13 cellular contexts compared by ENCODE assay signal in the genomic region with DNA sequence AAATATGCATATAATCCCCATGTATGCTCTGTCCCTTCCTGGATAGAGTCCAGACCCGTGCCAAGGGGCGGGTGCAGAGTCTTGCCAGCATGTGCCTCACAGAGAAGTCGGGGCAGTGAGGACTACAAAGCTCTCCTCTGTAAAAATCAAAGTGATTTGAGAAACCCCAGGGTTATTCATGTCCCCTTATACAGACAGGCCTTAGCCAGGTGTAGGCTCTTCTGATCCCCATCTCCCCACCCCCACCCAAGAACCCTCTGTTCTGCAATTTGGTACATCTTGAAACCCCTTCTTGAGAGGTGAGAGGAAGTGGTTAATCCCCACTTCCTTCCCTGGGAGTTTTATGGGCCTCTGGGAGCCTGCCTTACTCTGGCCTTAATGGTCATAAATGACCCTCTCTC. TPM values are rescaled to one million over a fixed set of nuclear protein-coding genes. Genes with fewer than 3 reads are reported as not detected.
DNase-seq lines count a peak whose midpoint lies in the region; ATAC-seq, FAIRE-seq and TF ChIP-seq lines count a peak whose summit lies in the region.
"Had no signal": no experiment of that assay in that cellular context is flagged by ENCODE, and none has a peak within 500 bp of the region (broad histone marks: within the 10 kb centered on the region; RNA-seq: fewer than 3 reads in every experiment).

No MANE protein-coding gene starts in this region.

- FAIRE-seq in GM19239 (lab: Jason Lieb, UNC), result peak; percentile 68

- peaks cover 66% of the 10 kb centered on the region for H3K4me1 Mint-ChIP-seq in endothelial cell (ENCODE audit: unreplicated experiment)

- DNase-seq in A172 (ENCODE audit: low spot score), result peak; percentile 17
- no peak for DNase-seq in GM19239 (ENCODE audit: insufficient read length, low spot score)
- peak; percentile 38 for DNase-seq in MV-4-11 (lab: John Stamatoyannopoulos, UW)
- DNase-seq in endothelial cell (ENCODE audit: low spot score), result no peak
- DNase-seq in activated T-cell treated with anti-CD3 and anti-CD28 coated beads, Interleukin-2, amount 50 U/mL, for 1 hour, result no peak
- no peak for DNase-seq in foreskin keratinocyte
- no peak for DNase-seq in DMS114 treated with DMSO at 0.1 percent for 48 hours (lab: John Stamatoyannopoulos, UW; ENCODE audit: unreplicated experiment)
- DNase-seq: activated CD4-positive, CD25-positive, alpha-beta regulatory T cell treated with anti-CD3 and anti-CD28 coated beads, Interleukin-2, amount 50 U/mL, for 72 hours; activated naive CD4-positive, alpha-beta T cell; GDM1; NCI-H2081 treated with DMSO at 0.1 percent for 48 hours; Right ventricle myocardium superior had no signal

- peaks cover 9% of the 10 kb centered on the region for H3K27me3 Mint-ChIP-seq in endothelial cell (ENCODE audit: unreplicated experiment)

- H3K27ac ChIP-seq in foreskin keratinocyte, result no peak overlapping the region

- H3K36me3 Mint-ChIP-seq in endothelial cell (ENCODE audit: low read depth, unreplicated experiment), result no peaks in the 10 kb centered on the region

- no peak overlapping the region for H3K4me3 Mint-ChIP-seq in endothelial cell (ENCODE audit: unreplicated experiment)

- peaks cover 10% of the 10 kb centered on the region for H3K27me3 ChIP-seq in foreskin keratinocyte

- ATAC-seq in GM21737 (IDR thresholded peaks at IDR 0.05; ENCODE audit: unreplicated experiment) (no peak), foreskin keratinocyte (no peak)

- H3K27ac Mint-ChIP-seq in endothelial cell (ENCODE audit: unreplicated experiment), result peak overlapping the region; percentile 44

- no peak for TF ChIP-seq CTCF in endothelial cell (IDR thresholded peaks at IDR 0.05; ENCODE audit: unreplicated experiment)
- no peak for TF ChIP-seq CTCF in foreskin keratinocyte (conservative IDR thresholded peaks at IDR 0.05)

- H3K4me1 ChIP-seq in foreskin keratinocyte, result no peaks in the 10 kb centered on the region

- H3K9me3 Mint-ChIP-seq in endothelial cell (ENCODE audit: unreplicated experiment), result no peaks in the 10 kb centered on the region

RNA-seq across cellular contexts. Expression of gene TRIM71, which starts 24.7 kb away (rescaled TPM):
- under 0.01 and 0.05 TPM in 2 replicates for total RNA-seq in A172 (2014; rRNA removed; shearing (Covaris generic))
- total RNA-seq in endothelial cell (ENCODE audit: unreplicated experiment), result 74.0 TPM
- total RNA-seq in foreskin keratinocyte, result not detected in 2 replicates
- not detected in 2 replicates for polyA plus RNA-seq in foreskin keratinocyte
- total RNA-seq: Right ventricle myocardium superior had no signal

Comparison
In these comparisons a context has a peak if more than half of its experiments do, and no peak if none do; other contexts are left out.
1. DNase-seq: peak in A172 (single experiment) and MV-4-11 (single experiment); none in GM19239 (single experiment), endothelial cell (single experiment), activated T-cell treated with anti-CD3 and anti-CD28 coated beads, Interleukin-2, amount 50 U/mL, for 1 hour (single experiment), foreskin keratinocyte (0 of 2) and DMS114 treated with DMSO at 0.1 percent for 48 hours (single experiment).
2. RNA of gene TRIM71, which starts 24.7 kb away (total RNA-seq): 74.0 TPM in endothelial cell (single experiment); under 0.01 to 0.05 TPM in A172 and not detected in foreskin keratinocyte; every median in the first group is over 10 times any median in the second.